1 cellular context compared by ENCODE assay signal in the genomic region with DNA sequence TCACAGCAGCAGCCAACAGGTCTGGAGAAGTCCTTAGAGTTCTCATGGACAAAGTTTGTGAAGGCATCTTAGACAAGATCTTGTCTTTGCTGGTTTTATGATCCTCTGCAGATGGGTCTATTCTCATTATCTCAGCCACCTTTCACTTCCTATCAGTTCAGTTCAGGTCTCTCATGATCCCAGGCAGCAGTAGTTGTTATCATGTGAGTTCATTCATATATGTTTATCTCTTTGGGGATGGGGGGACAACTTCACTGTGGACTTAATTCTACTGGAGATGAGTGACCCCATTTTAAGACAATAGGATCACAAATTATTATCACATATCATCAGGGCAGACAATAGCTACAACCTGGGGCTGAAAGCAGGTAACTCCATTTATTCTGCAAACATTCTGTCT.
TF ChIP-seq lines count a peak whose summit lies in the region.
"Not testable (repeated sequence)": the region's sequence is repeated elsewhere in the genome, so short reads cannot be mapped to it uniquely, and the experiment has no call there.

No MANE protein-coding gene starts in this region.

TF ChIP-seq in K562, 482 proteins besides CTCF, POLR2A, EP300 and RAD21:
- TF ChIP-seq TEAD4 (IDR thresholded peaks at IDR 0.05; ENCODE audit: low read length) (peak; percentile 37; the same call in 1 of the 2 replicates), CBFA2T2 (conservative IDR thresholded peaks at IDR 0.05) (peak; percentile 66), NCOR1 (IDR thresholded peaks at IDR 0.05) (peak; percentile 26; the same call in 1 of the 2 replicates), TAL1 (IDR thresholded peaks at IDR 0.05) (peak; percentile 52; the same call in 1 of the 2 replicates), ARID1B (IDR thresholded peaks at IDR 0.05) (peak; percentile 25; the same call in 1 of the 2 replicates), CBFA2T3 (IDR thresholded peaks at IDR 0.05) (peak; percentile 65)
- TF ChIP-seq TEAD4 (CRISPR knock-in tag; IDR thresholded peaks at IDR 0.05; ENCODE audit: borderline replicate concordance), result not testable (repeated sequence)
